13 cellular contexts compared by ENCODE assay signal in genomic region chr10:112775347-112775746, GRCh38.
DNase-seq lines count a peak whose midpoint lies in the region; ATAC-seq, FAIRE-seq and TF ChIP-seq lines count a peak whose summit lies in the region.
"Had no signal": no experiment of that assay in that cellular context is flagged by ENCODE, and none has a peak within 500 bp of the region (broad histone marks: within the 10 kb centered on the region; RNA-seq: fewer than 3 reads in every experiment).

No MANE protein-coding gene starts in this region.

- no peaks in the 10 kb centered on the region for H3K23me2 ChIP-seq in H1 (ENCODE audit: low read depth, low read length)

- TF ChIP-seq RAD21 in H1 (IDR thresholded peaks at IDR 0.05 in 1 of 2, conservative IDR thresholded peaks at IDR 0.05 in 1 of 2; ENCODE audit: low read depth in 2 of 2, low read length in 2 of 2) = 0 out of 4 replicates have a peak, but pooled peaks of 1 of the 2 experiments have one; percentile 7

- no peak overlapping the region for H4K5ac ChIP-seq in H1 (ENCODE audit: insufficient read length, low read depth, low read length)

- no peak overlapping the region for H3K23ac ChIP-seq in H1 (ENCODE audit: insufficient read length)

- TF ChIP-seq CTCF in AG04449 (IDR thresholded peaks at IDR 0.05; ENCODE audit: insufficient read depth, low read length, missing control alignments) (peak; percentile 30), HFF-Myc (IDR thresholded peaks at IDR 0.05; ENCODE audit: low read depth, low read length, missing control alignments) (peak; percentile 19), H1 (IDR thresholded peaks at IDR 0.05; ENCODE audit: control extremely low read depth in 1 of 3, insufficient read depth in 1 of 3, low read depth in 1 of 3, low read length in 3 of 3) (peak in 1 of 3 experiments; percentile 21; a peak in 1 of 4 replicates), Calu3 (IDR thresholded peaks at IDR 0.05; ENCODE audit: unreplicated experiment) (no peak)

- no peak overlapping the region for H3K56ac ChIP-seq in H1 (replicated peaks; ENCODE audit: insufficient read length, low read depth, low read length)

- H3K9me3 ChIP-seq in H1 (ENCODE audit: insufficient read depth in 2 of 2, low read depth in 1 of 2, low read length in 1 of 2) = no peaks in the 10 kb centered on the region
- H3K9me3 ChIP-seq: BE2C, colonic mucosa, mucosa of descending colon had no signal

- no peak overlapping the region for H2BK20ac ChIP-seq in H1 (ENCODE audit: low read length)

- H3K4me2 ChIP-seq in H1 (ENCODE audit: insufficient read depth in 1 of 2, low read depth in 2 of 2, low read length in 2 of 2) = no peak overlapping the region

- no TSS peak for BruUV-seq in Calu3 (replicated peaks; lab: Mats Ljungman, UMichigan)

- WGBS in H1 (ENCODE audit: extremely low coverage in 1 of 2, insufficient coverage in 1 of 2, insufficient read length in 1 of 2, insufficient replicate concordance in 2 of 2, low coverage in 1 of 2, low lambda C conversion rate in 2 of 2, missing lambda C conversion rate in 1 of 2), 2 experiments = 77% methylated on average over 2 of the region's 2 CpGs; no CpG with 5 or more reads in 1 of the 2 experiments

- DNase-seq in AG04449 (ENCODE audit: low read depth, low spot score) (no peak), HFF-Myc (ENCODE audit: extremely low read depth, low read depth) (no peak), H1 (ENCODE audit: low read depth in 1 of 2, low spot score in 2 of 2) (no peak), kidney glomerular epithelial cell (lab: John Stamatoyannopoulos, UW) (peak; percentile 49), Calu3 (no peak)
- DNase-seq: colonic mucosa had no signal

- H4K91ac ChIP-seq in H1 (replicated peaks; ENCODE audit: insufficient read length, low read length) = no peak overlapping the region

- no peak overlapping the region for H2AK5ac ChIP-seq in H1 (ENCODE audit: low read depth, low read length)

- H3K9me3 Mint-ChIP-seq in Calu3 (ENCODE audit: low read depth, unreplicated experiment) = peaks cover 3% of the 10 kb centered on the region

- peaks cover 0 to 6% (median 1%) of the 10 kb centered on the region in 4 experiments; a peak in 3 of 7 replicates for H3K4me1 ChIP-seq in H1 (replicated peaks in 1 of 4; ENCODE audit: control insufficient read depth in 3 of 4, insufficient read depth in 4 of 4, low read length in 3 of 4)
- H3K4me1 ChIP-seq: colonic mucosa had no signal

- H3K4me3 ChIP-seq in AG04449 (ENCODE audit: low read depth, low read length) (no peak overlapping the region), HFF-Myc (replicated peaks; ENCODE audit: low read depth, low read length) (no peak overlapping the region), H1 (ENCODE audit: extremely low read depth in 1 of 4, insufficient read depth in 2 of 4, low read depth in 3 of 4, low read length in 4 of 4) (no peak overlapping the region)
- H3K4me3 ChIP-seq: colonic mucosa, mucosa of descending colon had no signal

- no peak overlapping the region for H3K27ac ChIP-seq in H1 (ENCODE audit: low read depth, low read length)
- H3K27ac ChIP-seq: colonic mucosa had no signal

- H3K79me1 ChIP-seq in H1 (ENCODE audit: low read depth, low read length) = no peaks in the 10 kb centered on the region

- H3K36me3 ChIP-seq in H1 (ENCODE audit: control insufficient read depth in 2 of 4, insufficient read depth in 4 of 4, low read length in 3 of 4) = no peaks in the 10 kb centered on the region
- H3K36me3 ChIP-seq: BE2C, colonic mucosa had no signal

- H3K9ac ChIP-seq in H1 (replicated peaks in 1 of 4; ENCODE audit: extremely low read depth in 1 of 4, low read depth in 3 of 4, low read length in 3 of 4) = no peak overlapping the region

- no peaks in the 10 kb centered on the region for H3K79me2 ChIP-seq in H1 (ENCODE audit: control insufficient read depth in 1 of 2, insufficient read depth in 2 of 2, low read length in 2 of 2)

- no peaks in the 10 kb centered on the region for H3K27me3 Mint-ChIP-seq in Calu3 (ENCODE audit: unreplicated experiment)
- H3K27me3 Mint-ChIP-seq: activated naive CD8-positive, alpha-beta T cell had no signal

- no peak overlapping the region for H2BK120ac ChIP-seq in H1 (replicated peaks; ENCODE audit: low read depth, low read length)

- H3K27me3 ChIP-seq in H1 (replicated peaks in 1 of 4; ENCODE audit: control insufficient read depth in 3 of 4, extremely low read depth in 1 of 4, insufficient read depth in 3 of 4, low read length in 3 of 4) = no peaks in the 10 kb centered on the region
- H3K27me3 ChIP-seq: BE2C, colonic mucosa had no signal

- POLR2A ChIA-PET in AG04449 (lab: Yijun Ruan, JAX) = no interaction called here
- POLR2A ChIA-PET in H1 (lab: Charles Lee; ENCODE audit: partially characterized antibody) = interaction anchor here (1.2 kb wide), 1 partner anchor 36 kb away, joined by 5 read pairs; no protein-coding TSS in a partner anchor

- H2BK12ac ChIP-seq in H1 (ENCODE audit: low read depth, low read length) = no peak overlapping the region

- FAIRE-seq in H1 (lab: Jason Lieb, UNC) = peak; percentile 19

- H2AFZ ChIP-seq in H1 (ENCODE audit: low read length) = no peak overlapping the region

- intact Hi-C loops in Calu3 (cut with micrococcal nuclease; ENCODE audit: unreplicated experiment) = loop anchor here (10.0 kb wide), 1 partner anchor 179 kb away; the partner anchor contains the start of gene TCF7L2

- no peak for ATAC-seq in GM19324 (IDR thresholded peaks at IDR 0.05; ENCODE audit: low FRiP score, unreplicated experiment)
- no peak for ATAC-seq in GM21786 (IDR thresholded peaks at IDR 0.05; ENCODE audit: unreplicated experiment)
- ATAC-seq in GM18861 (IDR thresholded peaks at IDR 0.05; ENCODE audit: unreplicated experiment) = no peak
- ATAC-seq: esophagus mucosa had no signal

- H3K18ac ChIP-seq in H1 (ENCODE audit: extremely low read depth, low read length) = no peak overlapping the region

- no peak for TF ChIP-seq EP300 in H1 (IDR thresholded peaks at IDR 0.05; ENCODE audit: borderline replicate concordance in 1 of 2, low read depth in 2 of 2, low read length in 2 of 2)

- no peaks in the 10 kb centered on the region for H3K36me3 Mint-ChIP-seq in Calu3 (ENCODE audit: insufficient read depth, unreplicated experiment)

- H4K20me1 ChIP-seq in H1 (replicated peaks in 1 of 2; ENCODE audit: control insufficient read depth in 1 of 2, insufficient read depth in 2 of 2, low read length in 2 of 2) = no peaks in the 10 kb centered on the region

- TF ChIP-seq POLR2A in H1 (IDR thresholded peaks at IDR 0.05; ENCODE audit: control extremely low read depth in 1 of 2, low read depth in 2 of 2, low read length in 2 of 2) = no peak

- no peak overlapping the region for H4K8ac ChIP-seq in H1 (ENCODE audit: extremely low read depth, insufficient read depth, low read length)

- CTCF ChIA-PET in AG04449 (lab: Yijun Ruan, JAX) (interaction anchor here (0.7 to 2.4 kb wide), 10 partner anchors 9 to 610 kb away, joined by 3 to 15 read pairs (median 4); no protein-coding TSS in a partner anchor), H1 (lab: Charles Lee; ENCODE audit: partially characterized antibody) (interaction anchor here (0.6 to 2.6 kb wide), 6 partner anchors 12 to 1598 kb away, joined by 3 to 9 read pairs (median 6); no protein-coding TSS in a partner anchor), Calu3 (lab: Charles Lee) (interaction anchor here (0.9 to 1.4 kb wide), 5 partner anchors 36 to 183 kb away, joined by 3 to 5 read pairs (median 3); no protein-coding TSS in a partner anchor)

- no peak overlapping the region for H2BK15ac ChIP-seq in H1 (ENCODE audit: low read length)

- H3K27ac Mint-ChIP-seq in Calu3 (ENCODE audit: unreplicated experiment) = no peak overlapping the region
- H3K27ac Mint-ChIP-seq: activated naive CD8-positive, alpha-beta T cell had no signal

- H3K4me1 Mint-ChIP-seq in Calu3 (ENCODE audit: low read depth, unreplicated experiment) = peaks cover 35% of the 10 kb centered on the region

- H3K14ac ChIP-seq in H1 (ENCODE audit: insufficient read length) = no peak overlapping the region

- H3K4me3 Mint-ChIP-seq in Calu3 (ENCODE audit: low read depth, unreplicated experiment) = no peak overlapping the region
- H3K4me3 Mint-ChIP-seq: activated naive CD8-positive, alpha-beta T cell had no signal

- H3K4ac ChIP-seq in H1 (replicated peaks; ENCODE audit: insufficient read length, low read depth, low read length) = no peak overlapping the region

- H2BK5ac ChIP-seq in H1 (ENCODE audit: low read depth, low read length) = no peak overlapping the region

TF ChIP-seq in H1, 55 proteins besides CTCF, POLR2A, EP300 and RAD21:
- TF ChIP-seq TEAD4 (IDR thresholded peaks at IDR 0.05; ENCODE audit: low read depth, low read length) = peak; percentile 62; the same call in 1 of the 2 replicates
- no peak for TF ChIP-seq SP4 (IDR thresholded peaks at IDR 0.05; ENCODE audit: low read length)
